In the genomic region with DNA sequence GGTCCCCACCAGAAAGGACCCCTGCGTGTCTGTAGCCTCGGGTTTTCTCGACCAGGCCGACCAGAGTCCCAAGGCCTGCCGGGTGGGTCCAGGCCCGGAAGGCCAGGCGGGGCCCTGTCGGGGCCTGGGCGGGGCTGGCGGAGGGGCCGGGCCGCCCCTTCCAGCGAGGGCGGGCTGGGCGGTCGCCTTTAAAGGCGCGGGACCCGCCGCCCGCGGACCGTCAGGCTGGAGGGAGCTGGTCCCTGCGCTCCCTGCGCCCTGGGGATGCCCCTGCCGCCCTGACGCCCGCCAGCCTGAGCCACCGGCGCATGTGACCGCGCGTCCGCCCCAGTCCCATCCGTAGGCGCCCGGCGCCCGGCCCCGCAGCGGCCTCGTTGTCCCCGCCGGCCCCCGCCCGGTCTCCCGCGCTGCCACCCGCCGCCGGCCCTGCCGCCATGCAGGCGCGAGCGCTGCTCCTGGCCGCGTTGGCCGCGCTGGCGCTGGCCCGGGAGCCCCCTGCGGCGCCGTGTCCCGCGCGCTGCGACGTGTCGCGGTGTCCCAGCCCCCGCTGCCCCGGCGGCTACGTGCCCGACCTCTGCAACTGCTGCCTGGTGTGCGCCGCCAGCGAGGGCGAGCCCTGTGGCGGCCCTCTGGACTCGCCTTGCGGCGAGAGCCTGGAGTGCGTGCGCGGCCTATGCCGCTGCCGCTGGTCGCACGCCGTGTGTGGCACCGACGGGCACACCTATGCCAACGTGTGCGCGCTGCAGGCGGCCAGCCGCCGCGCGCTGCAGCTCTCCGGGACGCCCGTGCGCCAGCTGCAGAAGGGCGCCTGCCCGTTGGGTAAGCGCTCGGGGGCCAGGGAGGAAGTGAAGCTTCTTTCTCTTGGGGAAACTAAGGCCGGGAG, we compare ENCODE assay signal across 9 cellular contexts. TPM values are rescaled to one million over a fixed set of nuclear protein-coding genes. Genes with fewer than 3 reads are reported as not detected.
DNase-seq lines count a peak whose midpoint lies in the region; ATAC-seq and TF ChIP-seq lines count a peak whose summit lies in the region.
"Had no signal": no experiment of that assay in that cellular context is flagged by ENCODE, and none has a peak within 500 bp of the region (broad histone marks: within the 10 kb centered on the region; RNA-seq: fewer than 3 reads in every experiment).

A gene (plus strand): TSS at position 220 of the 883 bp plus-strand sequence. CDS start 215 bp downstream, at position 435.

- ATAC-seq in esophagus mucosa (peak; percentile 30), GM21515 (IDR thresholded peaks at IDR 0.05; ENCODE audit: unreplicated experiment) (no peak), GM21447 (IDR thresholded peaks at IDR 0.05; ENCODE audit: unreplicated experiment) (no peak), HG03175 (IDR thresholded peaks at IDR 0.05; ENCODE audit: unreplicated experiment) (no peak)
- ATAC-seq: naive thymus-derived CD8-positive, alpha-beta T cell had no signal

- H3K9ac ChIP-seq in muscle layer of colon (ENCODE audit: low read length) = no peak within 1 kb of the TSS

- BruUV-seq in A673 (replicated peaks; lab: Mats Ljungman, UMichigan) = no TSS peak

- no peak for TF ChIP-seq CTCF in A673 (conservative IDR thresholded peaks at IDR 0.05; ENCODE audit: low read depth, low read length)

- H3K4me3 ChIP-seq in A673 (ENCODE audit: low read depth, low read length, poor library complexity, severe bottlenecking) (peak within 1 kb of the TSS; percentile 27), muscle layer of colon (ENCODE audit: low read depth in 1 of 2, low read length in 2 of 2) (peak within 1 kb of the TSS; percentile 50 to 56), SJCRH30 (no peak within 1 kb of the TSS)

- DNase-seq in A673 (ENCODE audit: low spot score) (no peak), MV-4-11 (lab: John Stamatoyannopoulos, UW) (peak; percentile 19), SJCRH30 (no peak)
- DNase-seq: naive thymus-derived CD8-positive, alpha-beta T cell had no signal

- H3K27ac ChIP-seq in A673 (ENCODE audit: low read depth, low read length, poor library complexity, severe bottlenecking) (no peak within 1 kb of the TSS), muscle layer of colon (ENCODE audit: low read depth, low read length) (peak within 1 kb of the TSS; percentile 41), SJCRH30 (no peak within 1 kb of the TSS)

- H3K9me3 ChIP-seq in A673 (ENCODE audit: low read depth, low read length, poor library complexity, severe bottlenecking) (no peaks in the 10 kb centered on the region), muscle layer of colon (ENCODE audit: low read length) (no peaks in the 10 kb centered on the region), SJCRH30 (replicated peaks) (no peaks in the 10 kb centered on the region)

- H3K27me3 ChIP-seq in A673 (replicated peaks; ENCODE audit: insufficient read depth, low read depth, low read length, poor library complexity) = peaks cover 25% of the 10 kb centered on the region
- no peaks in the 10 kb centered on the region for H3K27me3 ChIP-seq in muscle layer of colon (ENCODE audit: control insufficient read depth in 1 of 2, insufficient read depth in 2 of 2, low read length in 2 of 2)
- no peaks in the 10 kb centered on the region for H3K27me3 ChIP-seq in SJCRH30

- CTCF ChIA-PET in A673 (lab: Charles Lee) = no interaction called here

- POLR2A ChIA-PET in A673 (lab: Charles Lee; ENCODE audit: low non-redundant PET) = no interaction called here

- H3K4me1 ChIP-seq in A673 (ENCODE audit: insufficient read depth, low read length, poor library complexity, severe bottlenecking) = peaks cover 15% of the 10 kb centered on the region
- H3K4me1 ChIP-seq in muscle layer of colon (ENCODE audit: insufficient read depth, low read length) = peaks cover 65% of the 10 kb centered on the region
- H3K4me1 ChIP-seq in SJCRH30 = peaks cover 2% of the 10 kb centered on the region; the same call in 1 of the 2 replicates

- H3K36me3 ChIP-seq in A673 (ENCODE audit: insufficient read depth, low read length, poor library complexity, severe bottlenecking) (no peaks in the 10 kb centered on the region), muscle layer of colon (ENCODE audit: insufficient read depth, low read length) (no peaks in the 10 kb centered on the region), SJCRH30 (no peaks in the 10 kb centered on the region)

- intact Hi-C loops in A673 (cut with micrococcal nuclease; ENCODE audit: unreplicated experiment) = loop anchor here (10.0 kb wide), 1 partner anchor 135 kb away; no protein-coding TSS in a partner anchor

RNA-seq across cellular contexts. Expression of the gene that starts here (rescaled TPM):
- total RNA-seq in A673 (2021) (0.64 and 1.4 TPM in 2 replicates), esophagus mucosa (1.0 TPM)
- 0.08 TPM in 1 of 2 replicates, not detected in the other for total RNA-seq in SJCRH30 (2014; rRNA removed; shearing (Covaris generic))
- total RNA-seq: naive thymus-derived CD8-positive, alpha-beta T cell had no signal
